In the genomic region with DNA sequence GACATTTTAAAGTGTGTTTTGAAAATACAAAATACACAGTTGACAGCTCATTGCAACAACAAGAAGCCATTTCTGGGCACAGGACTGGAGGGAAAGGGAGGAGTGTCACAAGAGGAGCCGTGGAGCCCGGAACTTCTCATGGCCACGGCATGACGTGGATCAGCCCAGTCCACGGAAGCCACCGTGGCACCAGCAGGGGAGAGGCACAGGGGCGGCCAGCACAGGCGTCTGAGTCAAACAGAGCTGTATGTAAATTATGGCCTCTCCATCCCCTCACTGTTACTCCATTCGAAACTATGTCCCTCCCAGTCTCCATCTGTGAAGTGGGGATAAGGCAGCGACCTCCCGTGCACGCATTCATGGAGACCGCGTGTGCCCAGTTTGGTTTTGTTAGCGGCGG, we compare ENCODE assay signal across 22 cellular contexts.
DNase-seq lines count a peak whose midpoint lies in the region; ATAC-seq, FAIRE-seq and TF ChIP-seq lines count a peak whose summit lies in the region.
"Had no signal": no experiment of that assay in that cellular context is flagged by ENCODE, and none has a peak within 500 bp of the region (broad histone marks: within the 10 kb centered on the region; RNA-seq: fewer than 3 reads in every experiment).

No MANE protein-coding gene starts in this region.

- no peak for TF ChIP-seq EP300 in K562 (IDR thresholded peaks at IDR 0.05; ENCODE audit: low read length)

- DNase-seq in right atrium auricular region (ENCODE audit: low spot score) (peak; percentile 26), Right ventricle myocardium superior (no peak), K562 (ENCODE audit: extremely low read depth in 1 of 4, low spot score in 3 of 4) (no peak), mesenteric fat pad (ENCODE audit: low spot score) (peak; percentile 81), type B pancreatic cell (ENCODE audit: extremely low spot score, unreplicated experiment) (peak; percentile 48), NCI-H2107 (lab: John Stamatoyannopoulos, UW) (no peak), DMS153 treated with DMSO at 0.1 percent for 48 hours (lab: John Stamatoyannopoulos, UW; ENCODE audit: unreplicated experiment) (no peak), NCI-H1694 (lab: John Stamatoyannopoulos, UW) (no peak)
- DNase-seq: 8988T, Calu3, DMS53, DND-41, EL had no signal

- TF ChIP-seq POLR2A in K562 (conservative IDR thresholded peaks at IDR 0.05), result no peak

- no peak for TF ChIP-seq CTCF in right atrium auricular region (IDR thresholded peaks at IDR 0.05)
- no peak for TF ChIP-seq CTCF in K562 (IDR thresholded peaks at IDR 0.05 in 2 of 3, conservative IDR thresholded peaks at IDR 0.05 in 1 of 3; ENCODE audit: insufficient read depth in 2 of 3, low read depth in 1 of 3, low read length in 3 of 3)
- TF ChIP-seq CTCF in type B pancreatic cell (conservative IDR thresholded peaks at IDR 0.05), result no peak

- no peak for TF ChIP-seq RAD21 in K562 (CRISPR knock-in tag; conservative IDR thresholded peaks at IDR 0.05 in 1 of 2, IDR thresholded peaks at IDR 0.05 in 1 of 2)

- H3K36me3 ChIP-seq in right atrium auricular region (no peaks in the 10 kb centered on the region), K562 (ENCODE audit: control insufficient read depth, insufficient read depth, low read length) (no peaks in the 10 kb centered on the region)
- H3K36me3 ChIP-seq: HAP-1 had no signal

- H3K36me3 Mint-ChIP-seq in type B pancreatic cell, result peaks cover 4% of the 10 kb centered on the region
- H3K36me3 Mint-ChIP-seq: CD8-positive, alpha-beta T cell; IgD-negative memory B cell had no signal

- H3K9me3 ChIP-seq in right atrium auricular region (peaks cover 0 to under 1% of the 10 kb centered on the region in 2 donors), K562 (replicated peaks; ENCODE audit: control insufficient read depth, insufficient read depth, low read depth, low read length) (no peaks in the 10 kb centered on the region)

- CTCF ChIA-PET in K562 (lab: Yijun Ruan, JAX; ENCODE audit: low intra/inter-chr PET ratio), result no interaction called here

- no peak overlapping the region for H3K4me3 Mint-ChIP-seq in type B pancreatic cell
- H3K4me3 Mint-ChIP-seq: B cell; CD8-positive, alpha-beta T cell; GM23338; IgD-negative memory B cell had no signal

- peaks cover 22% of the 10 kb centered on the region for H3K27me3 Mint-ChIP-seq in type B pancreatic cell
- H3K27me3 Mint-ChIP-seq: B cell, IgD-negative memory B cell had no signal

- H2AFZ ChIP-seq in K562 (ENCODE audit: low read depth, low read length), result peak overlapping the region; percentile 83
- H2AFZ ChIP-seq: GM23338 had no signal

- no peaks in the 10 kb centered on the region for H3K9me1 ChIP-seq in K562 (ENCODE audit: control insufficient read depth, insufficient read depth, low read length)

- FAIRE-seq in K562 (lab: Jason Lieb, UNC), result no peak
- FAIRE-seq: GM12878, HepG2 had no signal

- H3K9ac ChIP-seq in K562 (ENCODE audit: insufficient read depth in 1 of 2, low read depth in 2 of 2, low read length in 2 of 2), result no peak overlapping the region
- H3K9ac ChIP-seq: BLaER1 treated with 17β-estradiol and CSF1 and Interleukin-3, amounts not matched to agents 10 nM and 100 nM; KMS-11 had no signal

- no peaks in the 10 kb centered on the region for H3K4me1 ChIP-seq in right atrium auricular region
- H3K4me1 ChIP-seq in K562 (replicated peaks in 1 of 2; ENCODE audit: control insufficient read depth in 2 of 2, insufficient read depth in 2 of 2, low read length in 2 of 2), result no peaks in the 10 kb centered on the region; a peak in 1 of 5 replicates
- H3K4me1 ChIP-seq: BLaER1 treated with 17β-estradiol and CSF1 and Interleukin-3, amounts not matched to agents 10 nM and 100 nM had no signal

- H3K4me1 Mint-ChIP-seq in type B pancreatic cell (ENCODE audit: unreplicated experiment), result no peaks in the 10 kb centered on the region
- H3K4me1 Mint-ChIP-seq: B cell, IgD-negative memory B cell had no signal

- H4K20me1 ChIP-seq in K562 (replicated peaks; ENCODE audit: control insufficient read depth, insufficient read depth, low read length), result no peaks in the 10 kb centered on the region
- H4K20me1 ChIP-seq: BLaER1 treated with 17β-estradiol and CSF1 and Interleukin-3, amounts not matched to agents 10 nM and 100 nM had no signal

- intact Hi-C loops in Right ventricle myocardium superior (cut with DNase I), result no loop called here
- intact Hi-C loops in K562 (cut with micrococcal nuclease), result no loop called here

- peak overlapping the region; percentile 34 for H3K4me2 ChIP-seq in K562 (ENCODE audit: insufficient read depth, low read length)
- H3K4me2 ChIP-seq: BLaER1 treated with 17β-estradiol and CSF1 and Interleukin-3, amounts not matched to agents 10 nM and 100 nM; GM23338; KMS-11 had no signal

- peaks cover 7% of the 10 kb centered on the region for H3K9me3 Mint-ChIP-seq in type B pancreatic cell

- H3K27ac Mint-ChIP-seq in type B pancreatic cell, result no peak overlapping the region
- H3K27ac Mint-ChIP-seq: B cell; CD8-positive, alpha-beta T cell; GM23338 had no signal

- 18% methylated on average over 16 of the region's 16 CpGs for WGBS in K562 (ENCODE audit: insufficient coverage, low coverage, missing lambda C conversion rate)

- POLR2A ChIA-PET in K562 (lab: Yijun Ruan, JAX), result no interaction called here

- H3K4me3 ChIP-seq in right atrium auricular region (no peak overlapping the region), K562 (no peak overlapping the region)
- H3K4me3 ChIP-seq: BLaER1 treated with 17β-estradiol and CSF1 and Interleukin-3, amounts not matched to agents 10 nM and 100 nM; GM12878; GM23338; HAP-1 had no signal

- ATAC-seq in Right ventricle myocardium superior (ENCODE audit: poor library complexity) (no peak), K562 (peak; percentile 35; the same call in 2 of the 3 replicates)
- ATAC-seq: CD8-positive, alpha-beta T cell; GM12878; GM23338; HepG2 had no signal

- no peaks in the 10 kb centered on the region for H3K79me2 ChIP-seq in K562 (ENCODE audit: control insufficient read depth, insufficient read depth, low read length)

- no peaks in the 10 kb centered on the region for H3K27me3 ChIP-seq in right atrium auricular region
- peaks cover 0 to 11% of the 10 kb centered on the region in 2 experiments; a peak in 2 of 5 replicates for H3K27me3 ChIP-seq in K562 (ENCODE audit: control insufficient read depth in 2 of 2, insufficient read depth in 2 of 2, low read length in 2 of 2)
- H3K27me3 ChIP-seq: BLaER1 treated with 17β-estradiol and CSF1 and Interleukin-3, amounts not matched to agents 10 nM and 100 nM had no signal

- in situ Hi-C loops in K562 (cut with MboI), result no loop called here

- no TSS peak for BruUV-seq in K562 (replicated peaks; lab: Mats Ljungman, UMichigan)

- no peak overlapping the region for H3K27ac ChIP-seq in right atrium auricular region
- no peak overlapping the region for H3K27ac ChIP-seq in K562 (ENCODE audit: extremely low read depth, low read depth, low read length)
- H3K27ac ChIP-seq: BLaER1 treated with 17β-estradiol and CSF1 and Interleukin-3, amounts not matched to agents 10 nM and 100 nM; KMS-11 had no signal

TF ChIP-seq in K562, 482 proteins besides CTCF, POLR2A, EP300 and RAD21:
- TF ChIP-seq HDAC6 (IDR thresholded peaks at IDR 0.05; ENCODE audit: low read depth, low read length), result no peak
- TF ChIP-seq, protein P1, sequence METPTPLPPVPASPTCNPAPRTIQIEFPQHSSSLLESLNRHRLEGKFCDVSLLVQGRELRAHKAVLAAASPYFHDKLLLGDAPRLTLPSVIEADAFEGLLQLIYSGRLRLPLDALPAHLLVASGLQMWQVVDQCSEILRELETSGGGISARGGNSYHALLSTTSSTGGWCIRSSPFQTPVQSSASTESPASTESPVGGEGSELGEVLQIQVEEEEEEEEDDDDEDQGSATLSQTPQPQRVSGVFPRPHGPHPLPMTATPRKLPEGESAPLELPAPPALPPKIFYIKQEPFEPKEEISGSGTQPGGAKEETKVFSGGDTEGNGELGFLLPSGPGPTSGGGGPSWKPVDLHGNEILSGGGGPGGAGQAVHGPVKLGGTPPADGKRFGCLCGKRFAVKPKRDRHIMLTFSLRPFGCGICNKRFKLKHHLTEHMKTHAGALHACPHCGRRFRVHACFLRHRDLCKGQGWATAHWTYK (CRISPR knock-in tag; IDR thresholded peaks at IDR 0.05), result 0 out of 2 replicates have a peak, but pooled peaks have one; percentile 65
- no peak for TF ChIP-seq ZNF140 (CRISPR knock-in tag; IDR thresholded peaks at IDR 0.05)

Comparison
In these comparisons a context has a peak if more than half of its experiments do, and no peak if none do; other contexts are left out.
1. DNase-seq: peak in right atrium auricular region (single experiment), mesenteric fat pad (single experiment) and type B pancreatic cell (single experiment); none in Right ventricle myocardium superior (single experiment), K562 (0 of 4), NCI-H2107 (single experiment), DMS153 treated with DMSO at 0.1 percent for 48 hours (single experiment) and NCI-H1694 (single experiment).